Comparison of ENCODE assay signal across 21 cellular contexts in genomic region chr17:79742951-79743476, GRCh38. TPM values are rescaled to one million over a fixed set of nuclear protein-coding genes. Genes with fewer than 3 reads are reported as not detected.
DNase-seq lines count a peak whose midpoint lies in the region; ATAC-seq and TF ChIP-seq lines count a peak whose summit lies in the region.
"Had no signal": no experiment of that assay in that cellular context is flagged by ENCODE, and none has a peak within 500 bp of the region (broad histone marks: within the 10 kb centered on the region; RNA-seq: fewer than 3 reads in every experiment).

No MANE protein-coding gene starts in this region.

- peak overlapping the region; percentile 25 for H3K23ac ChIP-seq in neuronal stem cell (ENCODE audit: low read depth, low read length, poor library complexity)

- no peak overlapping the region for H2BK12ac ChIP-seq in neuronal stem cell (ENCODE audit: low read length)

- ATAC-seq in HG03025 (IDR thresholded peaks at IDR 0.05; ENCODE audit: low FRiP score, unreplicated experiment): no peak
- ATAC-seq: A549; CD8-positive, alpha-beta T cell had no signal

- H2AFZ ChIP-seq in hepatocyte (no peak overlapping the region), neuronal stem cell (ENCODE audit: low read length) (peak overlapping the region; percentile 20)

- peak overlapping the region; percentile 96 for H3K27ac ChIP-seq in hepatocyte
- no peak overlapping the region for H3K27ac ChIP-seq in neuronal stem cell (replicated peaks; ENCODE audit: low read length)
- H3K27ac ChIP-seq: SK-N-MC had no signal

- H3K4me1 ChIP-seq in hepatocyte (ENCODE audit: insufficient read depth): peaks cover 43% of the 10 kb centered on the region
- peaks cover 23 to 53% of the 10 kb centered on the region in 2 donors for H3K4me1 ChIP-seq in neuronal stem cell (ENCODE audit: control insufficient read depth in 2 of 2, insufficient read depth in 1 of 2, low read depth in 1 of 2, low read length in 2 of 2)

- H4K20me1 ChIP-seq in hepatocyte (ENCODE audit: insufficient read depth, poor library complexity, severe bottlenecking): no peaks in the 10 kb centered on the region

- no peaks in the 10 kb centered on the region for H3K36me3 ChIP-seq in H7 (replicated peaks; ENCODE audit: control insufficient read depth, insufficient read depth, low read length)
- no peaks in the 10 kb centered on the region for H3K36me3 ChIP-seq in hepatocyte (replicated peaks; ENCODE audit: insufficient read depth, low read depth)
- H3K36me3 ChIP-seq in neuronal stem cell (replicated peaks in 1 of 2; ENCODE audit: control insufficient read depth in 2 of 2, insufficient read depth in 2 of 2, low read length in 2 of 2): no peaks in the 10 kb centered on the region

- H2BK5ac ChIP-seq in neuronal stem cell (ENCODE audit: low read length): peak overlapping the region; percentile 63

- H3K9me2 ChIP-seq in hepatocyte (replicated peaks; ENCODE audit: insufficient read depth): no peaks in the 10 kb centered on the region

- no peak overlapping the region for H4K8ac ChIP-seq in neuronal stem cell (ENCODE audit: low read depth, low read length)

- H3K79me1 ChIP-seq in neuronal stem cell (ENCODE audit: low read depth, low read length): no peaks in the 10 kb centered on the region

- H3K18ac ChIP-seq in neuronal stem cell (ENCODE audit: low read length): peak overlapping the region; percentile 72

- no peak overlapping the region for H3K9ac ChIP-seq in neuronal stem cell (ENCODE audit: low read depth, low read length, poor library complexity)

- H3K4me3 ChIP-seq in H7 (ENCODE audit: insufficient read depth, low read depth, low read length): no peak overlapping the region
- no peak overlapping the region for H3K4me3 ChIP-seq in hepatocyte
- no peak overlapping the region for H3K4me3 ChIP-seq in neuronal stem cell (ENCODE audit: low read length in 2 of 2)
- H3K4me3 ChIP-seq: A549 had no signal

- H3K9me3 ChIP-seq in hepatocyte (ENCODE audit: low read depth) (no peaks in the 10 kb centered on the region), neuronal stem cell (replicated peaks in 1 of 2; ENCODE audit: control insufficient read depth in 2 of 2, insufficient read depth in 1 of 2, low read depth in 1 of 2, low read length in 2 of 2) (peaks cover 0 to 2% of the 10 kb centered on the region in 2 donors)
- H3K9me3 ChIP-seq: A549 had no signal

- H3K27me3 ChIP-seq in H7 (ENCODE audit: control insufficient read depth, insufficient read depth, low read length): peaks cover 28% of the 10 kb centered on the region
- peaks cover 18% of the 10 kb centered on the region for H3K27me3 ChIP-seq in hepatocyte
- H3K27me3 ChIP-seq in neuronal stem cell (ENCODE audit: control insufficient read depth in 3 of 3, insufficient read depth in 3 of 3, low read depth in 1 of 3, low read length in 3 of 3): peaks cover 7 to 48% (median 22%) of the 10 kb centered on the region in 3 experiments

- intact Hi-C loops in activated T-helper 1 cell treated with anti-CD3 and anti-CD28 coated beads, Interleukin-12 subunit alpha, Interleukin-12 subunit beta, Interleukin-2, Interleukin-4 antibody, amounts not matched to agents 30 ng/mL and 10 ng/mL and 1 ng/mL, durations not matched to agents 14 hours and 24 hours and 36 hours (cut with micrococcal nuclease): loop anchor here (1.0 kb wide), 2 partner anchors 15 to 227 kb away; no protein-coding TSS in a partner anchor

- H3K4ac ChIP-seq in neuronal stem cell (ENCODE audit: low read length): no peak overlapping the region

- peak overlapping the region; percentile 25 for H2BK15ac ChIP-seq in neuronal stem cell (ENCODE audit: low read length)

- H3K4me2 ChIP-seq in hepatocyte (peak overlapping the region; percentile 85), neuronal stem cell (ENCODE audit: insufficient read depth, low read length, poor library complexity, severe bottlenecking) (no peak overlapping the region)

- no peaks in the 10 kb centered on the region for H3K9me3 Mint-ChIP-seq in activated T-helper 1 cell treated with anti-CD3 and anti-CD28 coated beads, Interleukin-12 subunit alpha, Interleukin-12 subunit beta, Interleukin-2, Interleukin-4 antibody, amounts not matched to agents 30 ng/mL and 10 ng/mL and 1 ng/mL, durations not matched to agents 14 hours and 24 hours and 36 hours
- H3K9me3 Mint-ChIP-seq: CD8-positive, alpha-beta T cell had no signal

- peak overlapping the region; percentile 76 for H2AK5ac ChIP-seq in neuronal stem cell (ENCODE audit: low read depth, low read length)

- H4K91ac ChIP-seq in neuronal stem cell (ENCODE audit: low read depth, low read length, poor library complexity): no peak overlapping the region

- H3K27ac Mint-ChIP-seq in activated T-helper 1 cell treated with anti-CD3 and anti-CD28 coated beads, Interleukin-12 subunit alpha, Interleukin-12 subunit beta, Interleukin-2, Interleukin-4 antibody, amounts not matched to agents 30 ng/mL and 10 ng/mL and 1 ng/mL, durations not matched to agents 14 hours and 24 hours and 36 hours: no peak overlapping the region
- H3K27ac Mint-ChIP-seq: CD8-positive, alpha-beta T cell had no signal

- H3K79me2 ChIP-seq in hepatocyte: no peaks in the 10 kb centered on the region

- TF ChIP-seq CTCF in hepatocyte (IDR thresholded peaks at IDR 0.05; ENCODE audit: poor library complexity): no peak

- H3K4me3 Mint-ChIP-seq in activated T-helper 1 cell treated with anti-CD3 and anti-CD28 coated beads, Interleukin-12 subunit alpha, Interleukin-12 subunit beta, Interleukin-2, Interleukin-4 antibody, amounts not matched to agents 30 ng/mL and 10 ng/mL and 1 ng/mL, durations not matched to agents 14 hours and 24 hours and 36 hours: no peak overlapping the region
- H3K4me3 Mint-ChIP-seq: CD8-positive, alpha-beta T cell had no signal

- peaks cover 11% of the 10 kb centered on the region for H3K4me1 Mint-ChIP-seq in activated T-helper 1 cell treated with anti-CD3 and anti-CD28 coated beads, Interleukin-12 subunit alpha, Interleukin-12 subunit beta, Interleukin-2, Interleukin-4 antibody, amounts not matched to agents 30 ng/mL and 10 ng/mL and 1 ng/mL, durations not matched to agents 14 hours and 24 hours and 36 hours (ENCODE audit: low read depth)

- no peak overlapping the region for H3K14ac ChIP-seq in neuronal stem cell (ENCODE audit: low read length)

- H2BK120ac ChIP-seq in neuronal stem cell (ENCODE audit: low read depth, low read length): no peak overlapping the region

- DNase-seq in COLO668 (lab: John Stamatoyannopoulos, UW; ENCODE audit: unreplicated experiment): peak; percentile 3
- DNase-seq in H7: peak; percentile 47
- peak; percentile 81 for DNase-seq in hepatocyte (ENCODE audit: low spot score)
- DNase-seq in neuronal stem cell (ENCODE audit: low spot score): no peak
- DNase-seq in globus pallidus (ENCODE audit: low spot score): no peak
- no peak for DNase-seq in activated T-helper 1 cell treated with anti-CD3 and anti-CD28 coated beads, Interleukin-12 subunit alpha, Interleukin-12 subunit beta, Interleukin-2, Interleukin-4 antibody, amounts not matched to agents 30 ng/mL and 10 ng/mL and 1 ng/mL, durations not matched to agents 14 hours and 24 hours and 36 hours (ENCODE audit: low spot score)
- DNase-seq: CD8-positive, alpha-beta T cell; DND-41; KG1; MV-4-11; NCI-H1694 treated with DMSO at 0.1 percent for 48 hours; NCI-H2107; NCI-H510A; NCI-H748 treated with DMSO at 0.1 percent for 48 hours; NK-92 treated with Interleukin-12 subunit alpha and Interleukin-12 subunit beta, amount 100 ng/mL, for 24 hours; OCI-M1; SHP77 had no signal

- H3K36me3 Mint-ChIP-seq in activated T-helper 1 cell treated with anti-CD3 and anti-CD28 coated beads, Interleukin-12 subunit alpha, Interleukin-12 subunit beta, Interleukin-2, Interleukin-4 antibody, amounts not matched to agents 30 ng/mL and 10 ng/mL and 1 ng/mL, durations not matched to agents 14 hours and 24 hours and 36 hours (ENCODE audit: low read depth): no peaks in the 10 kb centered on the region
- H3K36me3 Mint-ChIP-seq: CD8-positive, alpha-beta T cell had no signal

- H3K27me3 Mint-ChIP-seq in activated T-helper 1 cell treated with anti-CD3 and anti-CD28 coated beads, Interleukin-12 subunit alpha, Interleukin-12 subunit beta, Interleukin-2, Interleukin-4 antibody, amounts not matched to agents 30 ng/mL and 10 ng/mL and 1 ng/mL, durations not matched to agents 14 hours and 24 hours and 36 hours (ENCODE audit: insufficient read depth): peaks cover 35% of the 10 kb centered on the region

- 37% methylated on average over 3 of the region's 7 CpGs for WGBS in hepatocyte (ENCODE audit: low lambda C conversion rate, missing lambda C conversion rate)
- WGBS in neuronal stem cell (ENCODE audit: extremely low coverage in 2 of 2, insufficient read length in 2 of 2, insufficient replicate concordance in 1 of 2), 2 donors: no CpG with 5 or more reads among the region's 7 CpGs

RNA-seq across cellular contexts. Expression of gene ENPP7, which starts 12.3 kb away (rescaled TPM):
- not detected in 2 replicates for total RNA-seq in H7 (2014; rRNA removed; shearing (Covaris generic))
- total RNA-seq in hepatocyte: 21.3 and 22.2 TPM in 2 replicates
- 22.7 and 30.2 TPM in 2 replicates for polyA plus RNA-seq in hepatocyte
- polyA plus RNA-seq in neuronal stem cell (2013, experiment 1 of 2): not detected
- not detected for polyA plus RNA-seq in neuronal stem cell (2013, experiment 2 of 2)
- 0.10 and 0.16 TPM in 2 replicates for total RNA-seq in activated T-helper 1 cell treated with anti-CD3 and anti-CD28 coated beads, Interleukin-12 subunit alpha, Interleukin-12 subunit beta, Interleukin-2, Interleukin-4 antibody, amounts not matched to agents 30 ng/mL and 10 ng/mL and 1 ng/mL, durations not matched to agents 14 hours and 24 hours and 36 hours
- polyA plus RNA-seq: A549, BJ had no signal

RNA-seq across cellular contexts. Expression of gene CBX2, which starts 34.9 kb away (rescaled TPM):
- total RNA-seq in H7 (2014; rRNA removed; shearing (Covaris generic)): 89.1 and 97.4 TPM in 2 replicates
- total RNA-seq in hepatocyte: 11.8 and 16.3 TPM in 2 replicates
- 8.6 and 11.6 TPM in 2 replicates for polyA plus RNA-seq in hepatocyte
- polyA plus RNA-seq in neuronal stem cell (2013, experiment 1 of 2): 72.5 TPM
- polyA plus RNA-seq in neuronal stem cell (2013, experiment 2 of 2): 70.8 TPM
- 4.7 and 5.1 TPM in 2 replicates for total RNA-seq in activated T-helper 1 cell treated with anti-CD3 and anti-CD28 coated beads, Interleukin-12 subunit alpha, Interleukin-12 subunit beta, Interleukin-2, Interleukin-4 antibody, amounts not matched to agents 30 ng/mL and 10 ng/mL and 1 ng/mL, durations not matched to agents 14 hours and 24 hours and 36 hours

RNA-seq across cellular contexts. Expression of gene CBX8, which starts 53.9 kb away (rescaled TPM):
- total RNA-seq in H7 (2014; rRNA removed; shearing (Covaris generic)): 1.4 and 1.9 TPM in 2 replicates
- total RNA-seq in hepatocyte: 4.3 and 8.6 TPM in 2 replicates
- polyA plus RNA-seq in hepatocyte: 6.5 and 8.3 TPM in 2 replicates
- 5.5 TPM for polyA plus RNA-seq in neuronal stem cell (2013, experiment 1 of 2)
- polyA plus RNA-seq in neuronal stem cell (2013, experiment 2 of 2): 5.0 TPM
- 6.2 and 6.6 TPM in 2 replicates for total RNA-seq in activated T-helper 1 cell treated with anti-CD3 and anti-CD28 coated beads, Interleukin-12 subunit alpha, Interleukin-12 subunit beta, Interleukin-2, Interleukin-4 antibody, amounts not matched to agents 30 ng/mL and 10 ng/mL and 1 ng/mL, durations not matched to agents 14 hours and 24 hours and 36 hours

Comparison
In these comparisons a context has a peak if more than half of its experiments do, and no peak if none do; other contexts are left out.
1. DNase-seq: peak in COLO668 (single experiment), H7 (single experiment) and hepatocyte (single experiment); none in neuronal stem cell (single experiment), globus pallidus (single experiment) and activated T-helper 1 cell treated with anti-CD3 and anti-CD28 coated beads, Interleukin-12 subunit alpha, Interleukin-12 subunit beta, Interleukin-2, Interleukin-4 antibody, amounts not matched to agents 30 ng/mL and 10 ng/mL and 1 ng/mL, durations not matched to agents 14 hours and 24 hours and 36 hours (single experiment).
2. RNA of gene ENPP7, which starts 12.3 kb away (total RNA-seq): 21.3 to 22.2 TPM in hepatocyte; 0.10 to 0.16 TPM in activated T-helper 1 cell treated with anti-CD3 and anti-CD28 coated beads, Interleukin-12 subunit alpha, Interleukin-12 subunit beta, Interleukin-2, Interleukin-4 antibody, amounts not matched to agents 30 ng/mL and 10 ng/mL and 1 ng/mL, durations not matched to agents 14 hours and 24 hours and 36 hours and not detected in H7; every median in the first group is over 10 times any median in the second.